8 cellular contexts compared by ENCODE assay signal in the genomic region with DNA sequence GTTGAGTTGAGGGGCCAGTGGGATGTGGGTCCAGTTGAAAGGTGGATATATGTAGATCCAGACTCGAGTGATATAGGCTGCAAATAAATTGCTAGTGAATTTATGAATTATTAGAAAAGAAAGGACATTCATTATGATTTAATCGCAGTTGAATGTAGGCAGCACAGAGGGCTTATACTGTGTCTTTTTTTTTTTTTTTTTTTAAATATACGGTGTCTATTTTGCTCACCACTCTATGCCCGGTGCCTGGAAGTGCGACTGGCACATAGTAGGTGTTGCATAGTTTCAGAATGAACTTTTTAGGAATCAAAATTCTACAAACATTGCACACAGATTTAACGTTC. TPM values are rescaled to one million over a fixed set of nuclear protein-coding genes. Genes with fewer than 3 reads are reported as not detected.
DNase-seq lines count a peak whose midpoint lies in the region; ATAC-seq and TF ChIP-seq lines count a peak whose summit lies in the region.

No MANE protein-coding gene starts in this region.

- peaks cover 3% of the 10 kb centered on the region for H3K4me1 ChIP-seq in ovary (ENCODE audit: insufficient read depth)

- no peak for DNase-seq in NB4 (ENCODE audit: low read depth)
- no peak for DNase-seq in epithelial cell of prostate (ENCODE audit: low read depth, low spot score)
- no peak for DNase-seq in ovary
- DNase-seq in islet precursor cell: no peak
- DNase-seq in cerebellum (ENCODE audit: low spot score): no peak
- DNase-seq in activated CD4-positive, alpha-beta T cell treated with anti-CD3 and anti-CD28 coated beads, Interleukin-2, amount 50 U/mL, for 4 hours: no peak

- ATAC-seq in GM19452 (IDR thresholded peaks at IDR 0.05; ENCODE audit: unreplicated experiment): peak; percentile 4
- no peak for ATAC-seq in HG03135 (IDR thresholded peaks at IDR 0.05; ENCODE audit: unreplicated experiment)

- H3K4me3 ChIP-seq in NB4 (ENCODE audit: low read depth, low read length) (peak overlapping the region; percentile 65), ovary (peak overlapping the region; percentile 70)

- no peaks in the 10 kb centered on the region for H3K27me3 ChIP-seq in ovary

- no peaks in the 10 kb centered on the region for H3K9me3 ChIP-seq in ovary

- TF ChIP-seq CTCF in NB4 (IDR thresholded peaks at IDR 0.05; ENCODE audit: low read depth, low read length): no peak
- TF ChIP-seq CTCF in ovary (IDR thresholded peaks at IDR 0.05): no peak

- 1 to 2% (median 1%) methylated on average over 6 of the region's 6 CpGs for WGBS in ovary, 3 donors

- no peak for TF ChIP-seq EP300 in ovary (IDR thresholded peaks at IDR 0.05)

- H3K36me3 ChIP-seq in ovary: no peaks in the 10 kb centered on the region

- H3K27ac ChIP-seq in epithelial cell of prostate (peak overlapping the region; percentile 93), ovary (peak overlapping the region; percentile 93 to 96)

- intact Hi-C loops in ovary (cut with DNase I): loop anchor here in 3 of 4 donors (10.0 kb wide), 4 partner anchors 296 to 1236 kb away; partner anchors contain the start of genes DNM1L (in 2 of the 3), PKP2 (in 1 of the 3) and RESF1 (in 1 of the 3)

- TF ChIP-seq POLR2A in NB4 (IDR thresholded peaks at IDR 0.05; ENCODE audit: extremely low read depth, insufficient read length): no peak
- TF ChIP-seq POLR2A in ovary (IDR thresholded peaks at IDR 0.05): no peak

RNA-seq across cellular contexts. Expression of gene ETFBKMT, which starts 0.8 kb away (rescaled TPM):
- total RNA-seq in ovary: 1 to 10 TPM; 2.5 to 8.2 (median 6.2) TPM
- polyA plus RNA-seq in ovary: 1 to 10 TPM; 2.9 to 3.2 TPM
- 2.6 TPM for total RNA-seq in cerebellum
